ENCODE assay signal across 8 cellular contexts in the genomic region with DNA sequence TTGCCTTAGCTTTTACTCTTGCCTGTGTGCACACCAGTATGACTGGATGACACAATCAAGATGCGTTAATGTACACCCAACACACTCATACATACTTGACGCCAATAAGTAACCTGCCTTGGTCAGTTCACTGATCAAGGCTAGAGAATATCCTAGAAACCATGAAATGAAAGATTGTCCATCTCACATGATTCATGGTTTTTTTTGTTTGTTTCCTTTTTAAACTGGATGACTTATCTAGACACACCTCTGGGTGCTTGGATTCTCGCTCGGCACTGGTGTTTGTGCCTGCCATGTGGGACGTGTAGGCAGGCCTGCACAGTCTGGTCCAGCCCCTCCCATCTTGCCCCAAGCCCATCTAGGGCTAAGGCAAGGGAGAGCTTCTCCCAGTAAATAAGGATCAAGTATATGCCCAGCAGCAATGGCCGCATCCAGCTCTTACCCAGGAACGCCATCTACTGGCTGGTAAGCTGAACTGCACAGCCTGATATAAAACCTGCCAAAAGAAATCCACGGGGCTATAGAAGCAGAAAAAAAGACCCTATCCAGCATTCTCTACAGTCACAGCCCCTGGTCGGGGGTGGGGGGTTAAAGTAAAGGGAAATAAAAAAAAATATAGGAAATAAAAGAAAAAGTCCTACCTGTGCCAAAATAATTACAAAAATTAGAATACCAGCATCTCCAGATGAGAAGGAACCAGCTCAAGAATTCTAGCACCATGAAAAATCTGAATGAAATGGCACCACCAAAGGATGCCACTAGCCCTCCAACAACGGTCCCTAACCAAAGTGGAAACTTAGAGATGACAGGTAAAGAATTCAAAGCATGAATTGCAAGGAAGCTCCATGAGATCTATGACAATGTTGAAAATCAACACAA.
DNase-seq lines count a peak whose midpoint lies in the region; ATAC-seq and TF ChIP-seq lines count a peak whose summit lies in the region.

No MANE protein-coding gene starts in this region.

- H3K4me3 ChIP-seq in dorsolateral prefrontal cortex, result no peak overlapping the region

- no peak overlapping the region for H3K27ac Mint-ChIP-seq in nephron progenitor cell

- peaks cover 3% of the 10 kb centered on the region for H3K27me3 Mint-ChIP-seq in nephron progenitor cell (ENCODE audit: low read depth, poor library complexity)

- in situ Hi-C loops in KBM-7 (cut with MboI; ENCODE audit: low pct_unique_long_range_greater_than_20kb, low sequenced_read_pairs), result no loop called here

- peaks cover 38% of the 10 kb centered on the region for H3K9me3 Mint-ChIP-seq in nephron progenitor cell

- TF ChIP-seq CTCF in dorsolateral prefrontal cortex (IDR thresholded peaks at IDR 0.05 in 54 of 56, conservative IDR thresholded peaks at IDR 0.05 in 2 of 56; ENCODE audit: low read depth in 1 of 56, partially characterized antibody in 56 of 56), result peak in 55 of 56 donors; percentile 27 to 75 (median 62)
- TF ChIP-seq CTCF in nephron progenitor cell (IDR thresholded peaks at IDR 0.05), result peak; percentile 91

- peaks cover 0 to 14% (median 0%) of the 10 kb centered on the region in 45 donors for H3K27me3 ChIP-seq in dorsolateral prefrontal cortex

- H3K27ac ChIP-seq in dorsolateral prefrontal cortex, result no peak overlapping the region

- intact Hi-C loops in dorsolateral prefrontal cortex (cut with DNase I), result no loop called here

- ATAC-seq in GM19351 (IDR thresholded peaks at IDR 0.05; ENCODE audit: unreplicated experiment) (peak; percentile 95), HG03457 (IDR thresholded peaks at IDR 0.05; ENCODE audit: unreplicated experiment) (no peak)

- H3K4me3 Mint-ChIP-seq in nephron progenitor cell, result no peak overlapping the region

- no peaks in the 10 kb centered on the region for H3K36me3 Mint-ChIP-seq in nephron progenitor cell (ENCODE audit: low read depth)

- DNase-seq in DMS53 (lab: John Stamatoyannopoulos, UW) (peak; percentile 76), KBM-7 (peak; percentile 47), RPMI7951 (ENCODE audit: low read depth) (peak; percentile 45), dorsolateral prefrontal cortex (no peak), nephron progenitor cell (peak; percentile 37), globus pallidus (ENCODE audit: low spot score) (no peak)

- H3K4me1 Mint-ChIP-seq in nephron progenitor cell, result no peaks in the 10 kb centered on the region

Comparison
In these comparisons a context has a peak if more than half of its experiments do, and no peak if none do; other contexts are left out.
1. DNase-seq: peak in DMS53 (single experiment), KBM-7 (single experiment), RPMI7951 (single experiment) and nephron progenitor cell (single experiment); none in dorsolateral prefrontal cortex (0 of 10) and globus pallidus (single experiment).